1 cellular context compared by ENCODE assay signal in the genomic region with DNA sequence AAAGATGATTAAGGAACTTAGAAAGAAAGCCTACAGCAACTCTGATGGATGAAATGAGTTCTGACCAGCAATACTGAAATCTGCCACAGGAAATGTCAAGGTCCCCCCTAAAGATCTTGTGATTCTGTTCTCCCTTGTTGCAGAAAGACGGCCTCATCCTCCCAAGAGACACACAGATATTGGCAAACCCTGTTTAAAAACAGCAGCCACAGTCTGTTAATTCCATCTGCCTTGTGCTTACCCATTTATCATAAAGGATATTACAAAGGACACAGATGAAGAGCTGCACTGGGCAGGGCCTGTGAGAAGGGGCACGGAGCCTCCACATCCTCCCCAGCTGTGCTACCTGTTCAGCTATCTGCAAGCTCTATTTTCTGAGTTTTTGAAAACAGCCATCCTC.
A peak's percentile ranks its signal among the peaks of the same experiment; 100 is the strongest.
TF ChIP-seq lines count a peak whose summit lies in the region.

No MANE protein-coding gene starts in this region.

TF ChIP-seq in GM12878, 131 proteins besides CTCF, POLR2A, EP300 and RAD21:
- TF ChIP-seq MEF2B (IDR thresholded peaks at IDR 0.05; ENCODE audit: partially characterized antibody, poor library complexity, severe bottlenecking): peak; percentile 21
- 0 out of 3 replicates have a peak, but pooled peaks have one; percentile 7 for TF ChIP-seq POU2F2 (IDR thresholded peaks at IDR 0.05; ENCODE audit: borderline replicate concordance, low read depth, low read length)
- TF ChIP-seq, protein P1, sequence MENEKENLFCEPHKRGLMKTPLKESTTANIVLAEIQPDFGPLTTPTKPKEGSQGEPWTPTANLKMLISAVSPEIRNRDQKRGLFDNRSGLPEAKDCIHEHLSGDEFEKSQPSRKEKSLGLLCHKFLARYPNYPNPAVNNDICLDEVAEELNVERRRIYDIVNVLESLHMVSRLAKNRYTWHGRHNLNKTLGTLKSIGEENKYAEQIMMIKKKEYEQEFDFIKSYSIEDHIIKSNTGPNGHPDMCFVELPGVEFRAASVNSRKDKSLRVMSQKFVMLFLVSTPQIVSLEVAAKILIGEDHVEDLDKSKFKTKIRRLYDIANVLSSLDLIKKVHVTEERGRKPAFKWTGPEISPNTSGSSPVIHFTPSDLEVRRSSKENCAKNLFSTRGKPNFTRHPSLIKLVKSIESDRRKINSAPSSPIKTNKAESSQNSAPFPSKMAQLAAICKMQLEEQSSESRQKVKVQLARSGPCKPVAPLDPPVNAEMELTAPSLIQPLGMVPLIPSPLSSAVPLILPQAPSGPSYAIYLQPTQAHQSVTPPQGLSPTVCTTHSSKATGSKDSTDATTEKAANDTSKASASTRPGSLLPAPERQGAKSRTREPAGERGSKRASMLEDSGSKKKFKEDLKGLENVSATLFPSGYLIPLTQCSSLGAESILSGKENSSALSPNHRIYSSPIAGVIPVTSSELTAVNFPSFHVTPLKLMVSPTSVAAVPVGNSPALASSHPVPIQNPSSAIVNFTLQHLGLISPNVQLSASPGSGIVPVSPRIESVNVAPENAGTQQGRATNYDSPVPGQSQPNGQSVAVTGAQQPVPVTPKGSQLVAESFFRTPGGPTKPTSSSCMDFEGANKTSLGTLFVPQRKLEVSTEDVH (IDR thresholded peaks at IDR 0.05; ENCODE audit: low read depth, partially characterized antibody): no peak
- TF ChIP-seq, protein P2, sequence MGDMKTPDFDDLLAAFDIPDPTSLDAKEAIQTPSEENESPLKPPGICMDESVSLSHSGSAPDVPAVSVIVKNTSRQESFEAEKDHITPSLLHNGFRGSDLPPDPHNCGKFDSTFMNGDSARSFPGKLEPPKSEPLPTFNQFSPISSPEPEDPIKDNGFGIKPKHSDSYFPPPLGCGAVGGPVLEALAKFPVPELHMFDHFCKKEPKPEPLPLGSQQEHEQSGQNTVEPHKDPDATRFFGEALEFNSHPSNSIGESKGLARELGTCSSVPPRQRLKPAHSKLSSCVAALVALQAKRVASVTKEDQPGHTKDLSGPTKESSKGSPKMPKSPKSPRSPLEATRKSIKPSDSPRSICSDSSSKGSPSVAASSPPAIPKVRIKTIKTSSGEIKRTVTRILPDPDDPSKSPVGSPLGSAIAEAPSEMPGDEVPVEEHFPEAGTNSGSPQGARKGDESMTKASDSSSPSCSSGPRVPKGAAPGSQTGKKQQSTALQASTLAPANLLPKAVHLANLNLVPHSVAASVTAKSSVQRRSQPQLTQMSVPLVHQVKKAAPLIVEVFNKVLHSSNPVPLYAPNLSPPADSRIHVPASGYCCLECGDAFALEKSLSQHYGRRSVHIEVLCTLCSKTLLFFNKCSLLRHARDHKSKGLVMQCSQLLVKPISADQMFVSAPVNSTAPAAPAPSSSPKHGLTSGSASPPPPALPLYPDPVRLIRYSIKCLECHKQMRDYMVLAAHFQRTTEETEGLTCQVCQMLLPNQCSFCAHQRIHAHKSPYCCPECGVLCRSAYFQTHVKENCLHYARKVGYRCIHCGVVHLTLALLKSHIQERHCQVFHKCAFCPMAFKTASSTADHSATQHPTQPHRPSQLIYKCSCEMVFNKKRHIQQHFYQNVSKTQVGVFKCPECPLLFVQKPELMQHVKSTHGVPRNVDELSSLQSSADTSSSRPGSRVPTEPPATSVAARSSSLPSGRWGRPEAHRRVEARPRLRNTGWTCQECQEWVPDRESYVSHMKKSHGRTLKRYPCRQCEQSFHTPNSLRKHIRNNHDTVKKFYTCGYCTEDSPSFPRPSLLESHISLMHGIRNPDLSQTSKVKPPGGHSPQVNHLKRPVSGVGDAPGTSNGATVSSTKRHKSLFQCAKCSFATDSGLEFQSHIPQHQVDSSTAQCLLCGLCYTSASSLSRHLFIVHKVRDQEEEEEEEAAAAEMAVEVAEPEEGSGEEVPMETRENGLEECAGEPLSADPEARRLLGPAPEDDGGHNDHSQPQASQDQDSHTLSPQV (IDR thresholded peaks at IDR 0.05): no peak
